In genomic region chr6:40106840-40107239, GRCh38 we compare ENCODE assay signal across 27 cellular contexts.
"Had no signal": no experiment of that assay in that cellular context is flagged by ENCODE, and none has a peak within 500 bp of the region (broad histone marks: within the 10 kb centered on the region; RNA-seq: fewer than 3 reads in every experiment).

No MANE protein-coding gene starts in this region.

- H3K27me3 ChIP-seq: stomach, suprapubic skin, testis, thyroid gland, tibial artery, tibial nerve, transverse colon, upper lobe of left lung, upper lobe of right lung, uterus, vagina had no signal

- H3K27ac ChIP-seq: stomach, suprapubic skin, testis, thoracic aorta, thyroid gland, tibial artery, tibial nerve, transverse colon, upper lobe of left lung, upper lobe of right lung, uterus, vagina had no signal

- H3K9me3 ChIP-seq: testis, thoracic aorta, thyroid gland, tibial artery, transverse colon, upper lobe of right lung, uterus, vagina had no signal

- ATAC-seq: stimulated activated effector memory CD8-positive, alpha-beta T cell treated with anti-CD3 and anti-CD28 coated beads, Interleukin-12 subunit alpha, Interleukin-12 subunit beta, amount 100 ng/mL, for 72 hours; stimulated activated memory B cell treated with anti-CD40 and anti-IgM and Interleukin-4, amounts not matched to agents 10 μg/mL and 1 μg/mL and 100 μg/mL, for 72 hours; stimulated activated naive B cell treated with anti-CD40 and anti-IgM and Interleukin-4, amounts not matched to agents 10 μg/mL and 1 μg/mL and 100 μg/mL, for 72 hours; stimulated activated naive CD8-positive, alpha-beta T cell treated with anti-CD3 and anti-CD28 coated beads, Interleukin-15, amount 100 ng/mL, for 72 hours; stimulated activated naive CD8-positive, alpha-beta T cell treated with anti-CD3 and anti-CD28 coated beads, Interleukin-15, Interleukin-2, amounts not matched to agents 100 U/mL and 50 U/mL, for 24 hours; upper lobe of right lung had no signal

- H3K4me1 ChIP-seq: stomach, suprapubic skin, testis, thyroid gland, tibial nerve, transverse colon, upper lobe of left lung, upper lobe of right lung, uterus, vagina had no signal

- H3K4me3 ChIP-seq: stomach, suprapubic skin, testis, thoracic aorta, thyroid gland, tibial artery, tibial nerve, transverse colon, upper lobe of left lung, upper lobe of right lung, uterus, vagina had no signal

- H3K36me3 ChIP-seq: stomach, suprapubic skin, thoracic aorta, thyroid gland, tibial artery, tibial nerve, transverse colon, upper lobe of left lung, upper lobe of right lung, uterus, vagina had no signal

- FAIRE-seq: urothelium cell line had no signal

- DNase-seq: stimulated activated CD4-positive, alpha-beta T cell treated with anti-CD3 and anti-CD28 coated beads, Interleukin-2, amount 100 ng/mL, for 48 hours; stimulated activated CD4-positive, alpha-beta T cell treated with anti-CD3 and anti-CD28 coated beads, Interleukin-4, amount 100 ng/mL, for 1 hour; stimulated activated CD4-positive, alpha-beta T cell treated with anti-CD3 and anti-CD28 coated beads, Interleukin-4, amount 100 ng/mL, for 24 hours; stimulated activated CD4-positive, alpha-beta T cell treated with anti-CD3 and anti-CD28 coated beads, Interleukin-4, amount 100 ng/mL, for 4 hours; stimulated activated CD8-positive, alpha-beta memory T cell treated with anti-CD3 and anti-CD28 coated beads, Interleukin-4, amount 100 ng/mL, for 48 hours; stimulated activated naive B cell treated with anti-CD40 and anti-IgM and Interleukin-4, amounts not matched to agents 10 μg/mL and 1 μg/mL and 100 μg/mL, for 72 hours; stimulated activated naive CD4-positive, alpha-beta T cell; stimulated activated naive CD4-positive, alpha-beta T cell treated with Interleukin-2 at 50 U/mL for 16 hours; stimulated activated naive CD8-positive, alpha-beta T cell treated with anti-CD3 and anti-CD28 coated beads, Interleukin-15, amount 100 ng/mL, for 72 hours; stimulated activated naive CD8-positive, alpha-beta T cell treated with anti-CD3 and anti-CD28 coated beads, Interleukin-15, Interleukin-2, amounts not matched to agents 100 U/mL and 50 U/mL, for 24 hours; stomach; substantia nigra; testis; thyroid gland; tibial artery; transverse colon; trophoblast cell; upper lobe of left lung; upper lobe of right lung; uterus had no signal
